ENCODE assay signal across 8 cellular contexts in the genomic region with DNA sequence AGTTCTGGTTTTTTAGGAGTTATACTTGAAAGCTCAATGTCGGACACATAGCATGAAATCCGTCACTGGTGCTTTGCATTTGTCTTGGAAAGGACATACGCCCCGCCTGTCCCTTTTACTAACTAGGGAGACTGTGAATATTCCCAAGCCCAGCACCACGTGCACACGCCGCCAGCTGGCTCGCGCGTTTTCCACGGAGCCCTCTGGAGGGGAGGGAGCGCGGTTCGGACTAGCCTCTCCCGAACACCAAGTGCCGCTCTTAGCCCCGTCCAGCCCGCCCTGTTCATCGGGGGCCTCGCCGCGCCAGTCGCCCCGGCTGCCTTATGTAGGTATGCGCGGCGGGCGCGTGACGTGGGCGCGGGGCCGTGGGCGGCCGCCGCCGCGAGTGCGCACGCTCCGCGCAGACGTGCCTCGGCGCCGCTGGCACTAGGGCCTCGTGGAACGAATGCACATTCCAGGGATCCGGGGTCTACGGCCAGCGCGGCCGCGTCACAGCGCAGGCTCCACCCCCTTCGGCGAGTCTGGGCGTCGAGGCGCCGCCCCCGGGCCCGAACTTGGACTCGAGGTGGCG. TPM values are rescaled to one million over a fixed set of nuclear protein-coding genes. Genes with fewer than 3 reads are reported as not detected.
DNase-seq lines count a peak whose midpoint lies in the region; TF ChIP-seq lines count a peak whose summit lies in the region.

No MANE protein-coding gene starts in this region.

- H3K4me1 ChIP-seq in neuronal stem cell (ENCODE audit: control insufficient read depth in 2 of 2, insufficient read depth in 1 of 2, low read depth in 1 of 2, low read length in 2 of 2) = peaks cover 25 to 35% of the 10 kb centered on the region in 2 donors

- peaks cover 33% of the 10 kb centered on the region for H3K4me1 Mint-ChIP-seq in activated naive CD4-positive, alpha-beta T cell treated with anti-CD3 and anti-CD28 coated beads for 36 hours (ENCODE audit: low read depth)

- CTCF ChIA-PET in activated naive CD4-positive, alpha-beta T cell treated with anti-CD3 and anti-CD28 coated beads for 36 hours (lab: Charles Lee) = interaction anchor here (0.9 to 2.9 kb wide), 5 partner anchors 46 to 369 kb away, joined by 3 to 7 read pairs (median 4); no protein-coding TSS in a partner anchor

- no peak overlapping the region for H2BK5ac ChIP-seq in neuronal stem cell (ENCODE audit: low read length)

- peak overlapping the region; percentile 84 for H3K4me3 Mint-ChIP-seq in activated naive CD4-positive, alpha-beta T cell treated with anti-CD3 and anti-CD28 coated beads for 36 hours

- H3K14ac ChIP-seq in neuronal stem cell (ENCODE audit: low read length) = no peak overlapping the region

- WGBS in neuronal stem cell (ENCODE audit: extremely low coverage in 2 of 2, insufficient read length in 2 of 2, insufficient replicate concordance in 1 of 2), 2 donors = no CpG with 5 or more reads among the region's 65 CpGs

- H2BK120ac ChIP-seq in neuronal stem cell (ENCODE audit: low read depth, low read length) = peak overlapping the region; percentile 38

- peak overlapping the region; percentile 96 for H3K27ac Mint-ChIP-seq in activated naive CD4-positive, alpha-beta T cell treated with anti-CD3 and anti-CD28 coated beads for 36 hours

- intact Hi-C loops in activated naive CD4-positive, alpha-beta T cell treated with anti-CD3 and anti-CD28 coated beads for 36 hours (cut with micrococcal nuclease) = loop anchor here (1.0 to 5.0 kb wide), 12 partner anchors 7 to 1257 kb away; a partner anchor contains a TSS

- H3K9ac ChIP-seq in neuronal stem cell (ENCODE audit: low read depth, low read length, poor library complexity) = peak overlapping the region; percentile 97

- H3K18ac ChIP-seq in neuronal stem cell (ENCODE audit: low read length) = peak overlapping the region; percentile 77

- H4K8ac ChIP-seq in neuronal stem cell (ENCODE audit: low read depth, low read length) = no peak overlapping the region

- TF ChIP-seq CTCF in HFF-Myc (IDR thresholded peaks at IDR 0.05; ENCODE audit: low read depth, low read length, missing control alignments) = no peak

- H3K27me3 ChIP-seq in neuronal stem cell (ENCODE audit: control insufficient read depth in 3 of 3, insufficient read depth in 3 of 3, low read depth in 1 of 3, low read length in 3 of 3) = no peaks in the 10 kb centered on the region

- in situ Hi-C loops in SK-MEL-5 (cut with HindIII; ENCODE audit: low pct_unique_long_range_greater_than_20kb, low sequenced_read_pairs) = no loop called here

- H3K4me2 ChIP-seq in neuronal stem cell (ENCODE audit: insufficient read depth, low read length, poor library complexity, severe bottlenecking) = peak overlapping the region; percentile 88

- H3K36me3 ChIP-seq in neuronal stem cell (replicated peaks in 1 of 2; ENCODE audit: control insufficient read depth in 2 of 2, insufficient read depth in 2 of 2, low read length in 2 of 2) = peaks cover 3 to 29% of the 10 kb centered on the region in 2 donors

- H3K9me3 Mint-ChIP-seq in activated naive CD4-positive, alpha-beta T cell treated with anti-CD3 and anti-CD28 coated beads for 36 hours = no peaks in the 10 kb centered on the region

- H3K4me3 ChIP-seq in GM08714 (ENCODE audit: low read length) (peak overlapping the region; percentile 83), HFF-Myc (replicated peaks; ENCODE audit: low read depth, low read length) (peak overlapping the region; percentile 65), neuronal stem cell (ENCODE audit: low read length in 2 of 2) (peak overlapping the region; percentile 63 to 83)

- H3K79me1 ChIP-seq in neuronal stem cell (ENCODE audit: low read depth, low read length) = peaks cover 7% of the 10 kb centered on the region

- H4K91ac ChIP-seq in neuronal stem cell (ENCODE audit: low read depth, low read length, poor library complexity) = no peak overlapping the region

- no peaks in the 10 kb centered on the region for H3K9me3 ChIP-seq in neuronal stem cell (replicated peaks in 1 of 2; ENCODE audit: control insufficient read depth in 2 of 2, insufficient read depth in 1 of 2, low read depth in 1 of 2, low read length in 2 of 2)

- peaks cover 27% of the 10 kb centered on the region for H3K36me3 Mint-ChIP-seq in activated naive CD4-positive, alpha-beta T cell treated with anti-CD3 and anti-CD28 coated beads for 36 hours (ENCODE audit: low read depth)

- H3K27me3 Mint-ChIP-seq in activated naive CD4-positive, alpha-beta T cell treated with anti-CD3 and anti-CD28 coated beads for 36 hours (ENCODE audit: low read depth) = no peaks in the 10 kb centered on the region

- no peak overlapping the region for H3K4ac ChIP-seq in neuronal stem cell (ENCODE audit: low read length)

- H2BK15ac ChIP-seq in neuronal stem cell (ENCODE audit: low read length) = peak overlapping the region; percentile 6

- H3K27ac ChIP-seq in neuronal stem cell (replicated peaks; ENCODE audit: low read length) = peak overlapping the region; percentile 62

- H2BK12ac ChIP-seq in neuronal stem cell (ENCODE audit: low read length) = no peak overlapping the region

- H2AFZ ChIP-seq in neuronal stem cell (ENCODE audit: low read length) = peak overlapping the region; percentile 85

- DNase-seq in HFF-Myc (ENCODE audit: extremely low read depth, low read depth) = no peak
- DNase-seq in NAMALWA (ENCODE audit: low spot score) = peak; percentile 74
- peak; percentile 93 for DNase-seq in SK-MEL-5 (ENCODE audit: low read depth, low spot score)
- DNase-seq in activated naive CD4-positive, alpha-beta T cell treated with anti-CD3 and anti-CD28 coated beads for 36 hours = peak; percentile 91
- DNase-seq in foreskin melanocyte = peak; percentile 87
- DNase-seq in neuronal stem cell (ENCODE audit: low spot score) = peak; percentile 63
- peak; percentile 92 for DNase-seq in superior temporal gyrus (ENCODE audit: extremely low spot score)

- H2AK5ac ChIP-seq in neuronal stem cell (ENCODE audit: low read depth, low read length) = no peak overlapping the region

- H3K23ac ChIP-seq in neuronal stem cell (ENCODE audit: low read depth, low read length, poor library complexity) = peak overlapping the region; percentile 70

RNA-seq across cellular contexts. Expression of a gene that starts 0.7 kb away (rescaled TPM):
- total RNA-seq in SK-MEL-5 (2014; rRNA removed; shearing (Covaris generic)) = 46.1 and 47.5 TPM in 2 replicates
- 46.5 and 70.0 TPM in 2 replicates for polyA plus RNA-seq in SK-MEL-5 (2015; cell fraction: cytosol; rRNA removed)
- polyA plus RNA-seq in SK-MEL-5 (2015; cell fraction: nucleus; rRNA removed) = 63.0 and 96.7 TPM in 2 replicates
- 100 to 1,000 TPM in 1 of 2 experiments, 10 to 100 TPM in 1; 99.6 to 107 TPM for total RNA-seq in activated naive CD4-positive, alpha-beta T cell treated with anti-CD3 and anti-CD28 coated beads for 36 hours
- polyA plus RNA-seq in neuronal stem cell (2013, experiment 1 of 2) = 28.8 TPM
- polyA plus RNA-seq in neuronal stem cell (2013, experiment 2 of 2) = 29.3 TPM
